ENCODE assay signal across 8 cellular contexts in the genomic region with DNA sequence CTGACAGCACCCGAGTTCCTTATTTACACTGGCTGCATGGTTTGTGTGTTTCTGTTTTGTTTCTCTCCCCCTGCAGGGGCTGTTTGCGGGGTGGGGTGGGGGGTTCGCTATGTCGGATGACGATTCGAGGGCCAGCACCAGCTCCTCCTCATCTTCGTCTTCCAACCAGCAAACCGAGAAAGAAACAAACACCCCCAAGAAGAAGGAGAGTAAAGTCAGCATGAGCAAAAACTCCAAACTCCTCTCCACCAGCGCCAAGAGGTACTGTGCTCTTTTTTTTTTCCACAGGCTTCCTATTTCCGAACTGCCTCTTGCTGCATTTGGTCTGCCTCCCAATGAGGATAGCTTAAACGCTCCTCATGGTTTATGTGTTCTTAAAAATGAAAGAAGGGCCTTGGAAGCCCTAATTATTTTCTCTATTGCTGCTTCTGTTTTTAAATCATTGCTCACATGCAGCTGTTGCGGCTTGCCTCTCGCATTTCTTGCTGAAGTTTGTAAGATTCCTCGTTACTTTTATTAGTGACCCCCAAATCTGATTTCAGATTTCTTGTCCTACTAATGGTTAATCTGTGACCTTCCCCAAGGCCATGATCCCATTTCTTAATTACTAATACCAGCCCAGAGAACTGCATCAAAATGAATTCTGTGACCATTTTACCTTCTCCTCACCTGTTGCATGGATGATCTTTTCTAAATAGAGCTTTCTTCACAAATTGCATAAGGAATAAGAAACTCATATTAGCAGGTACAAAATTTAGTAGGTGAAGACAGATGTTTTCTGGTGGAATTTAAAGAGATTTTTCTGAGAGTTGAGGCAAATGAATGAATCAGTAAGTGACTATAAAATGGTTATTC. TPM values are rescaled to one million over a fixed set of nuclear protein-coding genes. Genes with fewer than 3 reads are reported as not detected.
DNase-seq lines count a peak whose midpoint lies in the region; ATAC-seq and TF ChIP-seq lines count a peak whose summit lies in the region.

No MANE protein-coding gene starts in this region.

- WGBS in GM23248 (ENCODE audit: low coverage in 1 of 2, low lambda C conversion rate in 2 of 2, missing lambda C conversion rate in 2 of 2), 2 experiments, result 8 to 10% methylated on average over 14 of the region's 14 CpGs

- in situ Hi-C loops in GM23248 (cut with MboI), result no loop called here

- H3K27me3 ChIP-seq in GM23248 (replicated peaks; ENCODE audit: insufficient read depth) (no peaks in the 10 kb centered on the region), neuron (ENCODE audit: insufficient read depth, low read length) (no peaks in the 10 kb centered on the region)

- H3K36me3 ChIP-seq in GM23248 (ENCODE audit: low read depth) (no peaks in the 10 kb centered on the region), neuron (ENCODE audit: insufficient read depth, low read length) (peaks cover 29% of the 10 kb centered on the region)

- H3K27ac ChIP-seq in GM23248 (peak overlapping the region; percentile 34; the same call in 1 of the 2 replicates), VCaP (peak overlapping the region; percentile 100)

- TF ChIP-seq CTCF in AG09309 (IDR thresholded peaks at IDR 0.05; ENCODE audit: control insufficient read depth, insufficient read depth, low read depth, low read length, missing control alignments) (no peak), VCaP (conservative IDR thresholded peaks at IDR 0.05) (no peak), fibroblast of pulmonary artery (IDR thresholded peaks at IDR 0.05; ENCODE audit: low read length, missing control alignments) (no peak)

- peak overlapping the region; percentile 89 for H3K4me3 ChIP-seq in AG09309 (ENCODE audit: control insufficient read depth, low read depth, low read length)
- peak overlapping the region; percentile 81 for H3K4me3 ChIP-seq in GM23248
- H3K4me3 ChIP-seq in fibroblast of pulmonary artery (replicated peaks; ENCODE audit: low read depth, low read length), result peak overlapping the region; percentile 78
- H3K4me3 ChIP-seq in neuron (ENCODE audit: low read length), result peak overlapping the region; percentile 62

- DNase-seq in AG09309 (ENCODE audit: low read depth) (no peak), GM23248 (peak; percentile 69), fibroblast of pulmonary artery (ENCODE audit: low read depth) (peak; percentile 49), GDM1 (lab: John Stamatoyannopoulos, UW) (no peak), NCI-H446 treated with DMSO at 0.1 percent for 48 hours (lab: John Stamatoyannopoulos, UW) (no peak)

- H3K79me2 ChIP-seq in GM23248 (ENCODE audit: insufficient read depth), result peaks cover 50% of the 10 kb centered on the region

- H3K9me3 ChIP-seq in GM23248 (ENCODE audit: low read depth), result no peaks in the 10 kb centered on the region
- peaks cover 2% of the 10 kb centered on the region for H3K9me3 ChIP-seq in neuron (ENCODE audit: low read length)

- peaks cover 40% of the 10 kb centered on the region for H3F3A ChIP-seq in GM23248 (ENCODE audit: insufficient read depth)

- ATAC-seq in GM19324 (IDR thresholded peaks at IDR 0.05; ENCODE audit: low FRiP score, unreplicated experiment), result no peak

- peak overlapping the region; percentile 89 for H3K4me2 ChIP-seq in GM23248 (ENCODE audit: unreplicated experiment)

- H2AFZ ChIP-seq in GM23248, result peak overlapping the region; percentile 74
- H2AFZ ChIP-seq in neuron (ENCODE audit: low read depth, low read length), result peak overlapping the region; percentile 88

- H4K20me1 ChIP-seq in GM23248 (ENCODE audit: insufficient read depth), result no peaks in the 10 kb centered on the region

- no peaks in the 10 kb centered on the region for H3K9me2 ChIP-seq in GM23248 (ENCODE audit: insufficient read depth)

- H3K9ac ChIP-seq in GM23248, result peak overlapping the region; percentile 83

- H3K4me1 ChIP-seq in GM23248 (ENCODE audit: insufficient read depth), result peaks cover 22% of the 10 kb centered on the region
- H3K4me1 ChIP-seq in neuron (ENCODE audit: insufficient read depth, low read length), result peaks cover 18% of the 10 kb centered on the region

RNA-seq across cellular contexts. Expression of gene UBE2E1, which starts 1.6 kb away (rescaled TPM):
- 49.3 and 65.3 TPM in 2 replicates for total RNA-seq in GM23248 (2014; rRNA removed; shearing (Covaris generic))
- polyA plus RNA-seq in GM23248 (2016; fragmentation: Nextera tagmentation; extraction: Ambion mirVana), result 9.0 and 10.1 TPM in 2 replicates

Comparison
In these comparisons a context has a peak if more than half of its experiments do, and no peak if none do; other contexts are left out.
1. DNase-seq: peak in GM23248 (single experiment) and fibroblast of pulmonary artery (single experiment); none in AG09309 (single experiment), GDM1 (single experiment) and NCI-H446 treated with DMSO at 0.1 percent for 48 hours (single experiment).
2. Peak in every context shown above with its lines, with median percentiles within 50 percentile points of each other: H3K4me3 ChIP-seq.